Comparison of ENCODE assay signal across 9 cellular contexts in genomic region chr2:190409616-190410015, GRCh38. TPM values are rescaled to one million over a fixed set of nuclear protein-coding genes. Genes with fewer than 3 reads are reported as not detected.
DNase-seq lines count a peak whose midpoint lies in the region; ATAC-seq and TF ChIP-seq lines count a peak whose summit lies in the region.
"Had no signal": no experiment of that assay in that cellular context is flagged by ENCODE, and none has a peak within 500 bp of the region (broad histone marks: within the 10 kb centered on the region; RNA-seq: fewer than 3 reads in every experiment).

No MANE protein-coding gene starts in this region.

- no peaks in the 10 kb centered on the region for H3K9me3 Mint-ChIP-seq in activated T-cell treated with anti-CD3 and anti-CD28 coated beads, Interleukin-2, amount 50 U/mL, for 72 hours

- H3K27ac ChIP-seq in SU-DHL-6 (ENCODE audit: low read depth, low read length) = no peak overlapping the region
- H3K27ac ChIP-seq in hepatocyte = no peak overlapping the region
- H3K27ac ChIP-seq in suprapubic skin = peak overlapping the region; percentile 96

- no peaks in the 10 kb centered on the region for H3K27me3 Mint-ChIP-seq in activated T-cell treated with anti-CD3 and anti-CD28 coated beads, Interleukin-2, amount 50 U/mL, for 72 hours (ENCODE audit: low read depth)

- H3K27me3 ChIP-seq in SU-DHL-6 (ENCODE audit: low read length) = no peaks in the 10 kb centered on the region
- H3K27me3 ChIP-seq in hepatocyte = peaks cover 14% of the 10 kb centered on the region
- H3K27me3 ChIP-seq in suprapubic skin = no peaks in the 10 kb centered on the region
- H3K27me3 ChIP-seq: colonic mucosa had no signal

- TF ChIP-seq CTCF in SU-DHL-6 (IDR thresholded peaks at IDR 0.05; ENCODE audit: insufficient read depth, low read length, poor library complexity, severe bottlenecking) (no peak), hepatocyte (IDR thresholded peaks at IDR 0.05; ENCODE audit: poor library complexity) (no peak), suprapubic skin (IDR thresholded peaks at IDR 0.05) (no peak)

- H3K9me2 ChIP-seq in SU-DHL-6 (replicated peaks; ENCODE audit: insufficient read depth, low read length) = no peaks in the 10 kb centered on the region
- no peaks in the 10 kb centered on the region for H3K9me2 ChIP-seq in hepatocyte (replicated peaks; ENCODE audit: insufficient read depth)

- H3K4me3 ChIP-seq in SU-DHL-6 (ENCODE audit: insufficient read depth, low read length, poor library complexity, severe bottlenecking) (peak overlapping the region; percentile 90), hepatocyte (no peak overlapping the region), suprapubic skin (peak overlapping the region; percentile 89)

- 62% methylated on average over 2 of the region's 2 CpGs for WGBS in hepatocyte (ENCODE audit: low lambda C conversion rate, missing lambda C conversion rate)
- WGBS in suprapubic skin = 37% methylated on average over 2 of the region's 2 CpGs

- no peak for TF ChIP-seq EP300 in suprapubic skin (IDR thresholded peaks at IDR 0.05)

- H3K4me2 ChIP-seq in SU-DHL-6 (ENCODE audit: low read depth, low read length, poor library complexity, severe bottlenecking) (peak overlapping the region; percentile 86), hepatocyte (peak overlapping the region; percentile 97)

- H3F3A ChIP-seq in SU-DHL-6 (ENCODE audit: insufficient read depth) = 0 out of 2 replicates have a peak, but pooled peaks cover 9% of the 10 kb centered on the region

- H3K9me3 ChIP-seq in SU-DHL-6 (ENCODE audit: insufficient read depth, low read length) (no peaks in the 10 kb centered on the region), hepatocyte (ENCODE audit: low read depth) (no peaks in the 10 kb centered on the region), suprapubic skin (no peaks in the 10 kb centered on the region)
- H3K9me3 ChIP-seq: colonic mucosa had no signal

- DNase-seq in activated T-cell treated with anti-CD3 and anti-CD28 coated beads, Interleukin-2, amount 50 U/mL, for 72 hours = no peak
- DNase-seq in activated T-cell treated with anti-CD3 and anti-CD28 coated beads for 4 hours = no peak
- DNase-seq in hepatocyte (ENCODE audit: low spot score) = no peak
- DNase-seq in suprapubic skin (ENCODE audit: low spot score in 2 of 2) = no peak
- no peak for DNase-seq in COLO829 (ENCODE audit: low spot score)
- DNase-seq in NCI-H524 treated with DMSO at 0.1 percent for 48 hours (lab: John Stamatoyannopoulos, UW) = no peak
- DNase-seq: colonic mucosa had no signal

- H3K9ac ChIP-seq in SU-DHL-6 (ENCODE audit: low read length) = peak overlapping the region; percentile 93

- no peaks in the 10 kb centered on the region for H4K20me1 ChIP-seq in SU-DHL-6 (ENCODE audit: low read depth, low read length)
- no peaks in the 10 kb centered on the region for H4K20me1 ChIP-seq in hepatocyte (ENCODE audit: insufficient read depth, poor library complexity, severe bottlenecking)

- H3K79me2 ChIP-seq in SU-DHL-6 (ENCODE audit: insufficient read depth, low read length) (0 out of 2 replicates have a peak, but pooled peaks cover 5% of the 10 kb centered on the region), hepatocyte (peaks cover 4% of the 10 kb centered on the region)

- H3K4me3 Mint-ChIP-seq in activated T-cell treated with anti-CD3 and anti-CD28 coated beads, Interleukin-2, amount 50 U/mL, for 72 hours = peak overlapping the region; percentile 85 to 88

- TF ChIP-seq POLR2A in suprapubic skin (IDR thresholded peaks at IDR 0.05) = no peak

- H3K4me1 Mint-ChIP-seq in activated T-cell treated with anti-CD3 and anti-CD28 coated beads, Interleukin-2, amount 50 U/mL, for 72 hours (ENCODE audit: low read depth) = peaks cover 49% of the 10 kb centered on the region

- H3K36me3 ChIP-seq in SU-DHL-6 (ENCODE audit: low read length) (no peaks in the 10 kb centered on the region), hepatocyte (replicated peaks; ENCODE audit: insufficient read depth, low read depth) (no peaks in the 10 kb centered on the region), suprapubic skin (no peaks in the 10 kb centered on the region)
- H3K36me3 ChIP-seq: colonic mucosa had no signal

- no peak for ATAC-seq in activated T-cell treated with anti-CD3 and anti-CD28 coated beads, Interleukin-2, amount 50 U/mL, for 72 hours (replicated peaks in 1 of 2)
- ATAC-seq in GM21723 (IDR thresholded peaks at IDR 0.05; ENCODE audit: unreplicated experiment) = no peak

- H3K36me3 Mint-ChIP-seq in activated T-cell treated with anti-CD3 and anti-CD28 coated beads, Interleukin-2, amount 50 U/mL, for 72 hours (ENCODE audit: insufficient read depth in 2 of 2) = peaks cover 0 to 4% of the 10 kb centered on the region in 2 donors

- H3K27ac Mint-ChIP-seq in activated T-cell treated with anti-CD3 and anti-CD28 coated beads, Interleukin-2, amount 50 U/mL, for 72 hours = peak overlapping the region; percentile 92

- H3K4me1 ChIP-seq in hepatocyte (ENCODE audit: insufficient read depth) (no peaks in the 10 kb centered on the region), suprapubic skin (peaks cover 64% of the 10 kb centered on the region)

- peak overlapping the region; percentile 94 for H2AFZ ChIP-seq in SU-DHL-6 (ENCODE audit: low read depth, low read length, severe bottlenecking)
- H2AFZ ChIP-seq in hepatocyte = no peak overlapping the region

RNA-seq across cellular contexts. Expression of gene MFSD6, which starts 1.5 kb away (rescaled TPM):
- 10 to 100 TPM; 51.9 to 57.8 TPM for total RNA-seq in activated T-cell treated with anti-CD3 and anti-CD28 coated beads, Interleukin-2, amount 50 U/mL, for 72 hours
- 15.9 and 17.9 TPM in 2 replicates for total RNA-seq in hepatocyte
- 5.2 and 9.7 TPM in 2 replicates for polyA plus RNA-seq in hepatocyte
- 100 to 1,000 TPM; 182 to 295 (median 199) TPM for total RNA-seq in suprapubic skin
